Comparison of ENCODE assay signal across 8 cellular contexts in the genomic region with DNA sequence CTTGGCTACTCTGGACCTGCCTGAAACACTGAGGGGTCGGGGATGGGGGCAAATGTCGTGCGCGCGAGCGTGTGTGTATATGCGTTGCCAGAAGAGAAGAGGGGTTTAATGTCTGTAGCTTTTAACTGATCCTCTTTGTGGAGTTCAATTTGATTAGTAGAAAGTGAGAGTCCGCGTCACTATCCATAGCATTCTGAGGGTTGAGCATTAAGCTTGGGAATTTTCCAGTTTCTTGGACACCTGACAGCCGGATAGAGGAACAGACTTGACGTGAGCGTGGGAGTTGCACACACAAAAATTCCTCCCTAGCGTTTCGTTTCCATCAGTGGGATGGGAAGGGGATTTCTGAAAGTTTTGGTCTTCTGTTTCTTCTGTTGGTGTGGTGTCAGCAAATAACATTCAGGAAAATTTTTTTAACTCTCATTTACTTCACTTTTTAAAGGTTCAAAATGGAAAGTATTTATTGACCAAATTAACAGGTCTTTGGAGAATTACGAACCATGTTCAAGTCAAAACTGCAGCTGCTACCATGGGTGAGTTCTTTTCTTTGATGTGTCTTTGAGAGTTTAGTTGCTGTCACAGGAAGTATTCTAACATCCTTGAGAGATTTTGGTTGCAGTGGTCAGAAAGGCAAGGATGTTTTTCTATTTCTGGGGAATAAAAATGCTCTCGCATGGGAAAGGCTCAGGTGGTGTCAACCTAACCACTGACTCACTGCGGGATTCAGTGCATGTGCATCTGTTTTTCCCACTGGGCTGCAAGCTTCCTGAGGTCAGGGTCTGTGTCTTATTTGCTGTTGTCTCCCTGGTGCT. TPM values are rescaled to one million over a fixed set of nuclear protein-coding genes. Genes with fewer than 3 reads are reported as not detected.
DNase-seq lines count a peak whose midpoint lies in the region; ATAC-seq, FAIRE-seq and TF ChIP-seq lines count a peak whose summit lies in the region.

No MANE protein-coding gene starts in this region.

- H3K9me3 Mint-ChIP-seq in astrocyte (ENCODE audit: unreplicated experiment) = no peaks in the 10 kb centered on the region
- H3K9me3 Mint-ChIP-seq in stimulated activated memory B cell treated with anti-CD40 and anti-IgM and Interleukin-4, amounts not matched to agents 10 μg/mL and 1 μg/mL and 100 μg/mL, for 72 hours = no peaks in the 10 kb centered on the region

- H3K9me3 ChIP-seq in MG63 (no peaks in the 10 kb centered on the region), astrocyte (ENCODE audit: insufficient read depth, low read depth, low read length) (no peaks in the 10 kb centered on the region), keratinocyte (ENCODE audit: control insufficient read depth, low read depth, low read length) (no peaks in the 10 kb centered on the region)

- H3K9ac ChIP-seq in astrocyte (ENCODE audit: low read length) (peak overlapping the region; percentile 86), keratinocyte (ENCODE audit: control insufficient read depth, extremely low read depth, insufficient read depth, low read length) (peak overlapping the region; percentile 86)

- H3K27ac ChIP-seq in astrocyte (ENCODE audit: low read depth, low read length) (peak overlapping the region; percentile 56), keratinocyte (ENCODE audit: control insufficient read depth, insufficient read depth, low read length) (peak overlapping the region; percentile 75)

- H3K27me3 ChIP-seq in MG63 (no peaks in the 10 kb centered on the region), astrocyte (ENCODE audit: insufficient read depth, low read length) (no peaks in the 10 kb centered on the region), keratinocyte (ENCODE audit: control insufficient read depth, extremely low read depth, insufficient read depth, low read length) (no peaks in the 10 kb centered on the region)

- peaks cover 3% of the 10 kb centered on the region for H3K79me2 ChIP-seq in astrocyte (ENCODE audit: insufficient read depth, low read length)
- no peaks in the 10 kb centered on the region for H3K79me2 ChIP-seq in keratinocyte (ENCODE audit: control insufficient read depth, insufficient read depth, low read length)

- no peaks in the 10 kb centered on the region for H3K27me3 Mint-ChIP-seq in astrocyte (ENCODE audit: low read depth, unreplicated experiment)
- no peaks in the 10 kb centered on the region for H3K27me3 Mint-ChIP-seq in stimulated activated memory B cell treated with anti-CD40 and anti-IgM and Interleukin-4, amounts not matched to agents 10 μg/mL and 1 μg/mL and 100 μg/mL, for 72 hours

- H3K4me2 ChIP-seq in astrocyte (ENCODE audit: low read length) = peak overlapping the region; percentile 97
- peak overlapping the region; percentile 68 for H3K4me2 ChIP-seq in keratinocyte (ENCODE audit: control insufficient read depth, extremely low read depth, insufficient read depth, low read depth, low read length)

- TF ChIP-seq CTCF in astrocyte (IDR thresholded peaks at IDR 0.05; ENCODE audit: insufficient read depth, low read depth, low read length) (no peak), keratinocyte (optimal IDR thresholded peaks at IDR 0.05 in 1 of 3, IDR thresholded peaks at IDR 0.05 in 1 of 3, conservative IDR thresholded peaks at IDR 0.05 in 1 of 3; ENCODE audit: extremely low read depth in 1 of 3, insufficient read depth in 2 of 3, low read length in 3 of 3) (no peak)

- no peaks in the 10 kb centered on the region for H3K9me1 ChIP-seq in keratinocyte (ENCODE audit: control insufficient read depth, extremely low read depth, insufficient read depth, low read length)

- peaks cover 15% of the 10 kb centered on the region for H3K4me1 Mint-ChIP-seq in astrocyte (ENCODE audit: low read depth, unreplicated experiment)
- H3K4me1 Mint-ChIP-seq in stimulated activated memory B cell treated with anti-CD40 and anti-IgM and Interleukin-4, amounts not matched to agents 10 μg/mL and 1 μg/mL and 100 μg/mL, for 72 hours = peaks cover 41% of the 10 kb centered on the region

- H3K27ac Mint-ChIP-seq in astrocyte (ENCODE audit: unreplicated experiment) = peak overlapping the region; percentile 70
- H3K27ac Mint-ChIP-seq in stimulated activated memory B cell treated with anti-CD40 and anti-IgM and Interleukin-4, amounts not matched to agents 10 μg/mL and 1 μg/mL and 100 μg/mL, for 72 hours = peak overlapping the region; percentile 95

- no peaks in the 10 kb centered on the region for H3K36me3 Mint-ChIP-seq in astrocyte (ENCODE audit: low read depth, unreplicated experiment)
- H3K36me3 Mint-ChIP-seq in stimulated activated memory B cell treated with anti-CD40 and anti-IgM and Interleukin-4, amounts not matched to agents 10 μg/mL and 1 μg/mL and 100 μg/mL, for 72 hours = peaks cover 21% of the 10 kb centered on the region

- H4K20me1 ChIP-seq in astrocyte (ENCODE audit: insufficient read depth, low read length) (no peaks in the 10 kb centered on the region), keratinocyte (ENCODE audit: control insufficient read depth, extremely low read depth, insufficient read depth, low read length) (no peaks in the 10 kb centered on the region)

- peaks cover 14% of the 10 kb centered on the region for H3K4me1 ChIP-seq in astrocyte (ENCODE audit: insufficient read depth, low read length)
- peaks cover 7% of the 10 kb centered on the region for H3K4me1 ChIP-seq in keratinocyte (ENCODE audit: control insufficient read depth, extremely low read depth, insufficient read depth, low read length)

- H3K4me3 ChIP-seq in MG63 (peak overlapping the region; percentile 82), astrocyte (ENCODE audit: insufficient read depth, low read depth, low read length) (peak overlapping the region; percentile 87), keratinocyte (ENCODE audit: control insufficient read depth in 2 of 3, extremely low read depth in 1 of 3, insufficient read depth in 2 of 3, low read depth in 1 of 3, low read length in 3 of 3) (peak overlapping the region; percentile 83 to 95 (median 91))

- H3K4me3 Mint-ChIP-seq in astrocyte (ENCODE audit: unreplicated experiment) = peak overlapping the region; percentile 97
- H3K4me3 Mint-ChIP-seq in stimulated activated memory B cell treated with anti-CD40 and anti-IgM and Interleukin-4, amounts not matched to agents 10 μg/mL and 1 μg/mL and 100 μg/mL, for 72 hours = peak overlapping the region; percentile 85

- dilution Hi-C loops in keratinocyte (cut with MboI; ENCODE audit: extremely low pct_ligation_motif_present, low sequenced_read_pairs) = no loop called here

- DNase-seq in DMS 273 (lab: John Stamatoyannopoulos, UW; ENCODE audit: unreplicated experiment) (peak; percentile 75), MG63 (no peak), astrocyte (ENCODE audit: low read depth) (peak; percentile 28), keratinocyte (ENCODE audit: low read depth, low spot score) (no peak), NCI-H1417 (lab: John Stamatoyannopoulos, UW) (no peak)

- H3K36me3 ChIP-seq in MG63 (peaks cover 9% of the 10 kb centered on the region), astrocyte (ENCODE audit: insufficient read depth, low read length) (peaks cover 6% of the 10 kb centered on the region), keratinocyte (ENCODE audit: control insufficient read depth in 2 of 2, extremely low read depth in 1 of 2, insufficient read depth in 2 of 2, low read length in 2 of 2) (peaks cover 5 to 9% of the 10 kb centered on the region in 2 experiments)

- H2AFZ ChIP-seq in astrocyte (ENCODE audit: low read depth, low read length) (peak overlapping the region; percentile 97), keratinocyte (ENCODE audit: control insufficient read depth, low read length) (peak overlapping the region; percentile 95)

- FAIRE-seq in astrocyte (lab: Jason Lieb, UNC) = no peak
- FAIRE-seq in keratinocyte (lab: Jason Lieb, UNC) = peak; percentile 46

- peak; percentile 52 for ATAC-seq in GM21423 (IDR thresholded peaks at IDR 0.05; ENCODE audit: unreplicated experiment)
- ATAC-seq in stimulated activated memory B cell treated with anti-CD40 and anti-IgM and Interleukin-4, amounts not matched to agents 10 μg/mL and 1 μg/mL and 100 μg/mL, for 72 hours = peak; percentile 75
- no peak for ATAC-seq in GM19452 (IDR thresholded peaks at IDR 0.05; ENCODE audit: unreplicated experiment)

RNA-seq across cellular contexts. Expression of a gene that starts 0.8 kb away (rescaled TPM):
- 12.4 and 24.8 TPM in 2 replicates for total RNA-seq in MG63 (2014; rRNA removed; shearing (Covaris generic); ENCODE audit: low replicate concordance)
- total RNA-seq in astrocyte = 15.1 and 16.4 TPM in 2 replicates
- polyA plus RNA-seq in keratinocyte = 12.9 to 16.6 TPM (median 13.2 TPM) in 3 replicates
- polyA plus RNA-seq in keratinocyte (2011; ENCODE audit: low read depth) = 3.3 TPM
- polyA plus RNA-seq in keratinocyte (2011; cell fraction: cytosol; rRNA removed) = 5.3 and 11.6 TPM in 2 replicates
- 18.8 and 26.8 TPM in 2 replicates for polyA plus RNA-seq in keratinocyte (2011; cell fraction: nucleus; rRNA removed)
- 10.0 and 10.5 TPM in 2 replicates for polyA plus RNA-seq in keratinocyte (2012; ENCODE audit: low replicate concordance)
- 9.0 to 21.6 TPM (median 18.8 TPM) in 3 replicates for polyA minus RNA-seq in keratinocyte
- polyA minus RNA-seq in keratinocyte (2011; cell fraction: cytosol; rRNA and poly(A)+ RNA removed) = 10.2 TPM
- polyA minus RNA-seq in keratinocyte (2011; cell fraction: nucleus; rRNA and poly(A)+ RNA removed) = 13.0 and 21.7 TPM in 2 replicates

RNA-seq across cellular contexts. Expression of a gene that starts 6.2 kb away (rescaled TPM):
- 27.9 and 37.9 TPM in 2 replicates for total RNA-seq in MG63 (2014; rRNA removed; shearing (Covaris generic); ENCODE audit: low replicate concordance)
- 53.4 and 59.4 TPM in 2 replicates for total RNA-seq in astrocyte
- 19.2 to 29.3 TPM (median 26.3 TPM) in 3 replicates for polyA plus RNA-seq in keratinocyte
- 5.5 TPM for polyA plus RNA-seq in keratinocyte (2011; ENCODE audit: low read depth)
- 4.8 and 11.9 TPM in 2 replicates for polyA plus RNA-seq in keratinocyte (2011; cell fraction: cytosol; rRNA removed)
- polyA plus RNA-seq in keratinocyte (2011; cell fraction: nucleus; rRNA removed) = 36.1 and 44.0 TPM in 2 replicates
- 14.7 and 17.0 TPM in 2 replicates for polyA plus RNA-seq in keratinocyte (2012; ENCODE audit: low replicate concordance)
- 31.6 to 48.8 TPM (median 38.0 TPM) in 3 replicates for polyA minus RNA-seq in keratinocyte
- 10.9 TPM for polyA minus RNA-seq in keratinocyte (2011; cell fraction: cytosol; rRNA and poly(A)+ RNA removed)
- 24.4 and 33.9 TPM in 2 replicates for polyA minus RNA-seq in keratinocyte (2011; cell fraction: nucleus; rRNA and poly(A)+ RNA removed)

RNA-seq across cellular contexts. Expression of a gene that starts 28.8 kb away (rescaled TPM):
- total RNA-seq in MG63 (2014; rRNA removed; shearing (Covaris generic); ENCODE audit: low replicate concordance) = 73.8 and 95.4 TPM in 2 replicates
- 109 and 116 TPM in 2 replicates for total RNA-seq in astrocyte
- polyA plus RNA-seq in keratinocyte = 81.3 to 140 TPM (median 109 TPM) in 3 replicates
- 147 TPM for polyA plus RNA-seq in keratinocyte (2011; ENCODE audit: low read depth)
- polyA plus RNA-seq in keratinocyte (2011; cell fraction: cytosol; rRNA removed) = 71.2 and 149 TPM in 2 replicates
- polyA plus RNA-seq in keratinocyte (2011; cell fraction: nucleus; rRNA removed) = 110 and 114 TPM in 2 replicates
- 83.0 and 91.7 TPM in 2 replicates for polyA plus RNA-seq in keratinocyte (2012; ENCODE audit: low replicate concordance)
- polyA minus RNA-seq in keratinocyte = 45.3 to 62.4 TPM (median 46.6 TPM) in 3 replicates
- 67.5 TPM for polyA minus RNA-seq in keratinocyte (2011; cell fraction: cytosol; rRNA and poly(A)+ RNA removed)
- polyA minus RNA-seq in keratinocyte (2011; cell fraction: nucleus; rRNA and poly(A)+ RNA removed) = 32.9 and 36.8 TPM in 2 replicates

Comparison
In these comparisons a context has a peak if more than half of its experiments do, and no peak if none do; other contexts are left out.
1. DNase-seq: peak in DMS 273 (single experiment) and astrocyte (single experiment); none in MG63 (single experiment), keratinocyte (single experiment) and NCI-H1417 (0 of 3).
2. Peak in every context shown above with its lines, with median percentiles within 50 percentile points of each other: H3K4me3 ChIP-seq.